Comparison of ENCODE assay signal across 18 cellular contexts in the genomic region with DNA sequence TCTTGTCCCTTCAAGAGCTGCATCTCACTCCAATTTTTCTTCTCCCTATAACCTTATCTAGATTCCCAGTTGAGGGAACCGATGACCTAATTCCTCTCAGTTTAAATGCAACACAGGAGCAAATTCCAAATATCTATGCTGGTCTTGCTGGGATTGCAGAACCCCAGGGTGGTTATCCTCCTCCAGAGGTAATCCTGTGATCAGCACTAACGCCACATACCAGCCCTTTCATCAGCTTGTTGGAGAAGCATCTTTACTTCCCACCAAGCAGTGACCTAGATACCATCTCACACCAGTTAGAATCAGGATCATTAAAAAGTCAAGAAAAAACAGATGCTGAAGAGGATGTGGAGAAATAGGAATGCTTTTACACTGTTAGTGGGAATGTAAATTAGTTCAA. TPM values are rescaled to one million over a fixed set of nuclear protein-coding genes. Genes with fewer than 3 reads are reported as not detected.
"Had no signal": no experiment of that assay in that cellular context is flagged by ENCODE, and none has a peak within 500 bp of the region (broad histone marks: within the 10 kb centered on the region; RNA-seq: fewer than 3 reads in every experiment).

No MANE protein-coding gene starts in this region.

- H3K27me3 Mint-ChIP-seq: activated CD4-positive, alpha-beta memory T cell treated with anti-CD3 and anti-CD28 coated beads, Interleukin-2, amount 10 ng/mL, durations not matched to agents 7 days and 5 days; activated CD4-positive, alpha-beta T cell treated with anti-CD3 and anti-CD28 coated beads for 36 hours; type B pancreatic cell had no signal

- H3K9me3 ChIP-seq: gastrocnemius medialis, left lung, ovary, psoas muscle, testis had no signal

- H3K27ac ChIP-seq: brain microvascular endothelial cell, coronary artery, gastrocnemius medialis, left lung, neural progenitor cell, ovary, psoas muscle, testis had no signal

- H3K27ac Mint-ChIP-seq: activated CD4-positive, alpha-beta memory T cell treated with anti-CD3 and anti-CD28 coated beads, Interleukin-2, amount 10 ng/mL, durations not matched to agents 7 days and 5 days; activated CD4-positive, alpha-beta T cell treated with anti-CD3 and anti-CD28 coated beads for 36 hours; neural progenitor cell; type B pancreatic cell; WTC11 had no signal

- DNase-seq: activated CD4-positive, alpha-beta memory T cell treated with anti-CD3 and anti-CD28 coated beads, Interleukin-2, amount 10 ng/mL, durations not matched to agents 7 days and 5 days; activated CD4-positive, alpha-beta T cell treated with anti-CD3 and anti-CD28 coated beads for 36 hours; activated gamma-delta T cell; activated T-cell treated with anti-CD3 and anti-CD28 coated beads, Interleukin-2, amount 50 U/mL, for 4 hours; anterior cingulate cortex; brain microvascular endothelial cell; gastrocnemius medialis; head of caudate nucleus; left lung; mammary epithelial cell; ovary; psoas muscle; right cardiac atrium; testis had no signal

- H3K4me1 Mint-ChIP-seq: neural progenitor cell had no signal

- H3K4me3 ChIP-seq: coronary artery, gastrocnemius medialis, left lung, neural progenitor cell, ovary, psoas muscle, testis had no signal

- H3K36me3 Mint-ChIP-seq: neural progenitor cell, type B pancreatic cell had no signal

- ATAC-seq: activated CD4-positive, alpha-beta T cell treated with anti-CD3 and anti-CD28 coated beads for 36 hours; gastrocnemius medialis; left lung; psoas muscle; right cardiac atrium; WTC11 had no signal

- H3K36me3 ChIP-seq: brain microvascular endothelial cell, gastrocnemius medialis, neural progenitor cell, ovary had no signal

- H3K4me3 Mint-ChIP-seq: activated CD4-positive, alpha-beta memory T cell treated with anti-CD3 and anti-CD28 coated beads, Interleukin-2, amount 10 ng/mL, durations not matched to agents 7 days and 5 days; activated CD4-positive, alpha-beta T cell treated with anti-CD3 and anti-CD28 coated beads for 36 hours; activated T-cell treated with anti-CD3 and anti-CD28 coated beads, Interleukin-2, amount 50 U/mL, for 4 hours; neural progenitor cell; type B pancreatic cell; WTC11 had no signal

- H3K4me1 ChIP-seq: gastrocnemius medialis, left lung, neural progenitor cell, psoas muscle, testis had no signal

- H3K27me3 ChIP-seq: brain microvascular endothelial cell, gastrocnemius medialis, left lung, neural progenitor cell, ovary, testis had no signal

- H3K9me3 Mint-ChIP-seq: neural progenitor cell, type B pancreatic cell had no signal

RNA-seq across cellular contexts. Expression of a gene that starts 52.4 kb away (rescaled TPM):
- total RNA-seq: mammary epithelial cell had no signal
- polyA plus RNA-seq: mammary epithelial cell had no signal
